In the genomic region with DNA sequence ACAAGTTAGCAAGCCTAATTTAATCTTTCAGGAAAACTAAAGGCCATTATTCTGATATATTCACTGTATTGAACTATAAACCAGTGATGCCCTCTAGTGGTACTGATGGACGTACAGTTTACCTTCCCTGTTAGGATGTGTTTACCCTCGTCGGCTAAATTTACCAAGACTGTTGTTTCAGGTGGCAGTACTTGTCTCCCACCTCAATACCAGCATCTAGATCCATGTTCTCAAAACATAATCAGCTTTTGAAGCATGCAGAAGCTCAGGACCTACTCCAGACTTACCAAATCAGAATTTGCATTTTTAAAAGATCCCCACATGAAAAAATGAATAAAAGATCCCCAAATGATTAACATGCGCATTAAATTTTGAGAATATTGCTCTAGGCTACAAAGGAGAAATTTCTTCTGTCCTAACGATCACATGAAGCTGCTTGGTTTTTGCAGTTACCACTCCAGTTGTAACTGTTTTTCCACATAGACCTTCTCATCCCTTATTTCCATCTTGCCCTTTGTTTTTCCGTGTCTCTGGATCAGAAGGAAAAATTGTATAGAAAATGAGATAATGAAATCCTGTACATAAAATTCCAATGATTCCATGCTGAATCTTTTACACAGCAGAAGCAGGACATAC, we compare ENCODE assay signal across 8 cellular contexts. TPM values are rescaled to one million over a fixed set of nuclear protein-coding genes. Genes with fewer than 3 reads are reported as not detected.
DNase-seq lines count a peak whose midpoint lies in the region; ATAC-seq and TF ChIP-seq lines count a peak whose summit lies in the region.

No MANE protein-coding gene starts in this region.

- no peak overlapping the region for H3K27ac Mint-ChIP-seq in osteocyte (ENCODE audit: unreplicated experiment)

- TF ChIP-seq CTCF in RWPE2 (IDR thresholded peaks at IDR 0.05; ENCODE audit: poor library complexity, severe bottlenecking) (peak; percentile 71), osteocyte (IDR thresholded peaks at IDR 0.05) (peak; percentile 55)

- H3K27me3 Mint-ChIP-seq in osteocyte (ENCODE audit: unreplicated experiment): no peaks in the 10 kb centered on the region

- no peaks in the 10 kb centered on the region for H3K27me3 ChIP-seq in RWPE2 (ENCODE audit: insufficient read depth, poor library complexity, severe bottlenecking)
- H3K27me3 ChIP-seq in effector memory CD4-positive, alpha-beta T cell (replicated peaks; ENCODE audit: control insufficient read depth, insufficient read depth, low read length, poor library complexity, severe bottlenecking): no peaks in the 10 kb centered on the region

- ATAC-seq in GM19395 (IDR thresholded peaks at IDR 0.05; ENCODE audit: unreplicated experiment) (peak; percentile 58), RWPE2 (ENCODE audit: low read depth) (peak; percentile 73; the same call in 2 of the 3 replicates), esophagus mucosa (peak; percentile 55), GM19397 (IDR thresholded peaks at IDR 0.05; ENCODE audit: unreplicated experiment) (no peak)

- peaks cover 27% of the 10 kb centered on the region for H3K9me3 Mint-ChIP-seq in osteocyte (ENCODE audit: unreplicated experiment)

- no peak overlapping the region for H3K4me3 Mint-ChIP-seq in osteocyte (ENCODE audit: unreplicated experiment)

- H3K4me1 Mint-ChIP-seq in osteocyte (ENCODE audit: unreplicated experiment): no peaks in the 10 kb centered on the region

- no peak overlapping the region for H3K27ac ChIP-seq in RWPE2 (ENCODE audit: poor library complexity, severe bottlenecking)
- H3K27ac ChIP-seq in effector memory CD4-positive, alpha-beta T cell (ENCODE audit: insufficient read depth, low read length, poor library complexity, severe bottlenecking): no peak overlapping the region

- H3K4me1 ChIP-seq in RWPE2 (ENCODE audit: insufficient read depth, poor library complexity, severe bottlenecking): no peaks in the 10 kb centered on the region
- H3K4me1 ChIP-seq in effector memory CD4-positive, alpha-beta T cell (ENCODE audit: control insufficient read depth, insufficient read depth, low read length, poor library complexity, severe bottlenecking): no peaks in the 10 kb centered on the region

- H3K4me3 ChIP-seq in RWPE2 (ENCODE audit: severe bottlenecking): no peak overlapping the region
- H3K4me3 ChIP-seq in effector memory CD4-positive, alpha-beta T cell (ENCODE audit: insufficient read depth, low read depth, low read length, poor library complexity, severe bottlenecking): no peak overlapping the region

- peaks cover 34% of the 10 kb centered on the region for H3K36me3 Mint-ChIP-seq in osteocyte (ENCODE audit: unreplicated experiment)

- peaks cover 40% of the 10 kb centered on the region for H3K36me3 ChIP-seq in RWPE2 (ENCODE audit: low read depth)
- peaks cover 16% of the 10 kb centered on the region for H3K36me3 ChIP-seq in effector memory CD4-positive, alpha-beta T cell (ENCODE audit: control insufficient read depth, insufficient read depth, low read length)

- no peaks in the 10 kb centered on the region for H3K9me3 ChIP-seq in RWPE2 (ENCODE audit: severe bottlenecking)
- H3K9me3 ChIP-seq in effector memory CD4-positive, alpha-beta T cell (ENCODE audit: control insufficient read depth, low read length): no peaks in the 10 kb centered on the region

- DNase-seq in COR-L47 (lab: John Stamatoyannopoulos, UW): peak; percentile 79
- DNase-seq in LHCN-M2 (ENCODE audit: low read depth): peak; percentile 47
- DNase-seq in RWPE2 (ENCODE audit: low spot score): no peak
- DNase-seq in osteocyte (ENCODE audit: extremely low spot score, unreplicated experiment): no peak
- DNase-seq in effector memory CD4-positive, alpha-beta T cell: no peak

RNA-seq across cellular contexts. Expression of a gene that starts 3.2 kb away (rescaled TPM):
- total RNA-seq in LHCN-M2 (2014; rRNA removed): 0.06 TPM in 1 of 2 replicates, not detected in the other
- not detected for polyA plus RNA-seq in LHCN-M2 (2012)
- total RNA-seq in esophagus mucosa: 0.08 TPM
- total RNA-seq in osteocyte: 0.13 TPM in 1 of 2 replicates, not detected in the other

RNA-seq across cellular contexts. Expression of a gene that starts 10.4 kb away (rescaled TPM):
- total RNA-seq in LHCN-M2 (2014; rRNA removed) (13.5 and 14.6 TPM in 2 replicates), esophagus mucosa (6.9 TPM), osteocyte (6.6 and 7.4 TPM in 2 replicates)
- 6.2 TPM for polyA plus RNA-seq in LHCN-M2 (2012)

RNA-seq across cellular contexts. Expression of a gene that starts 10.7 kb away (rescaled TPM):
- 12.1 and 14.6 TPM in 2 replicates for total RNA-seq in LHCN-M2 (2014; rRNA removed)
- polyA plus RNA-seq in LHCN-M2 (2012): 5.4 TPM
- total RNA-seq in esophagus mucosa: 5.1 TPM
- total RNA-seq in osteocyte: 17.3 and 19.0 TPM in 2 replicates

RNA-seq across cellular contexts. Expression of a gene that starts 47.6 kb away (rescaled TPM):
- total RNA-seq in LHCN-M2 (2014; rRNA removed) (not detected in 2 replicates), esophagus mucosa (0.08 TPM), osteocyte (not detected in 2 replicates)
- not detected for polyA plus RNA-seq in LHCN-M2 (2012)

Comparison
In these comparisons a context has a peak if more than half of its experiments do, and no peak if none do; other contexts are left out.
1. DNase-seq: peak in COR-L47 (single experiment) and LHCN-M2 (single experiment); none in RWPE2 (single experiment), osteocyte (single experiment) and effector memory CD4-positive, alpha-beta T cell (0 of 3).